ENCODE assay signal across 14 cellular contexts in the genomic region with DNA sequence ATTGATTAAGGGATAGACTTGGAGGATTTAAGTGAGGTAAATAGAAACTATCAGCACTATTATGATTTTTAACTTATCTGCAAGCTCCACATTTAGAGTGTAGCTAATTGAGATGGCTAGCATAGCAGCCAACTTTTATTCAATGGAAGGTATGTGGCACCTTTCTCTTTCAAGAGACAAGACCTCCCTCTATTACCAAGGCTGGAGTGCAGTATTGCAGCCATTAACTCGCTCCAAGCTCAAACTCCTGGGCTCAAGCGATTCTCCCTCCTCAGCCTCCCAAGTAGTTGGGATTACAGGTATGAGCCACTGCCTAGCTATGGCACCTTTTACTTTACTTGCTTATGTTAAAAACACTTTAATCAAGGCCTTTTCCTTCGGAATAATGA. TPM values are rescaled to one million over a fixed set of nuclear protein-coding genes. Genes with fewer than 3 reads are reported as not detected.
DNase-seq lines count a peak whose midpoint lies in the region; ATAC-seq, FAIRE-seq and TF ChIP-seq lines count a peak whose summit lies in the region.
"Had no signal": no experiment of that assay in that cellular context is flagged by ENCODE, and none has a peak within 500 bp of the region (broad histone marks: within the 10 kb centered on the region; RNA-seq: fewer than 3 reads in every experiment).

No MANE protein-coding gene starts in this region.

- intact Hi-C loops in activated CD4-positive, alpha-beta T cell treated with anti-CD3 and anti-CD28 coated beads, Interleukin-2, amount 10 ng/mL, durations not matched to agents 24 days and 14 days (cut with micrococcal nuclease) = loop anchor here (5.0 kb wide), 1 partner anchor 34 kb away; no protein-coding TSS in a partner anchor
- intact Hi-C loops in K562 (cut with micrococcal nuclease) = no loop called here

- DNase-seq in activated CD4-positive, alpha-beta T cell treated with anti-CD3 and anti-CD28 coated beads, Interleukin-2, amount 10 ng/mL, durations not matched to agents 7 days and 5 days = no peak
- no peak for DNase-seq in activated CD4-positive, alpha-beta T cell treated with anti-CD3 and anti-CD28 coated beads, Interleukin-2, amount 10 ng/mL, durations not matched to agents 24 days and 14 days
- DNase-seq in K562 (ENCODE audit: extremely low read depth in 1 of 4, low spot score in 3 of 4) (no peak), osteoblast (ENCODE audit: insufficient read length, low spot score, missing footprints) (no peak), HCEC 1CT (no peak), GM20000 (ENCODE audit: low spot score) (no peak)
- no peak for DNase-seq in stimulated activated naive B cell treated with anti-CD40 and anti-IgM and Interleukin-4, amounts not matched to agents 10 μg/mL and 1 μg/mL and 100 μg/mL, for 72 hours
- DNase-seq: NCI-H1694 treated with DMSO at 0.1 percent for 48 hours, retina, T-helper 2 cell, upper lobe of right lung had no signal

- POLR2A ChIA-PET in activated CD4-positive, alpha-beta T cell treated with anti-CD3 and anti-CD28 coated beads, Interleukin-2, amount 10 ng/mL, durations not matched to agents 7 days and 5 days (lab: Charles Lee) = no interaction called here
- POLR2A ChIA-PET in K562 (lab: Yijun Ruan, JAX) = interaction anchor here (0.6 to 2.5 kb wide), 3 partner anchors 8 to 54 kb away, joined by 3 to 9 read pairs (median 3); a partner anchor contains a TSS

- no peak for FAIRE-seq in K562 (lab: Jason Lieb, UNC)
- FAIRE-seq: G401.6 had no signal

- CTCF ChIA-PET in activated CD4-positive, alpha-beta T cell treated with anti-CD3 and anti-CD28 coated beads, Interleukin-2, amount 10 ng/mL, durations not matched to agents 7 days and 5 days (lab: Charles Lee) = interaction anchor here (1.0 to 1.3 kb wide), 2 partner anchors 25 to 48 kb away, joined by 3 read pairs; no protein-coding TSS in a partner anchor
- CTCF ChIA-PET in K562 (lab: Yijun Ruan, JAX; ENCODE audit: low intra/inter-chr PET ratio) = no interaction called here

- H3K36me3 ChIP-seq in HUES48 (ENCODE audit: control insufficient read depth, insufficient read depth, low read length) (peaks cover 38% of the 10 kb centered on the region), K562 (ENCODE audit: control insufficient read depth, insufficient read depth, low read length) (peaks cover 37% of the 10 kb centered on the region), osteoblast (ENCODE audit: insufficient read depth, low read length) (peaks cover 30% of the 10 kb centered on the region)

- TF ChIP-seq POLR2A in K562 (conservative IDR thresholded peaks at IDR 0.05) = peak; percentile 28; the same call in 1 of the 2 replicates

- H3K4me3 Mint-ChIP-seq in activated CD4-positive, alpha-beta T cell treated with anti-CD3 and anti-CD28 coated beads, Interleukin-2, amount 10 ng/mL, durations not matched to agents 7 days and 5 days = no peak overlapping the region
- no peak overlapping the region for H3K4me3 Mint-ChIP-seq in activated CD4-positive, alpha-beta T cell treated with anti-CD3 and anti-CD28 coated beads, Interleukin-2, amount 10 ng/mL, durations not matched to agents 24 days and 14 days
- H3K4me3 Mint-ChIP-seq in stimulated activated naive B cell treated with anti-CD40 and anti-IgM and Interleukin-4, amounts not matched to agents 10 μg/mL and 1 μg/mL and 100 μg/mL, for 72 hours = no peak overlapping the region
- H3K4me3 Mint-ChIP-seq: mesothelial cell of epicardium had no signal

- ATAC-seq in K562 = 0 out of 3 replicates have a peak, but pooled peaks have one; percentile 6
- ATAC-seq in stimulated activated naive B cell treated with anti-CD40 and anti-IgM and Interleukin-4, amounts not matched to agents 10 μg/mL and 1 μg/mL and 100 μg/mL, for 72 hours (replicated peaks) = no peak

- H3K9me3 Mint-ChIP-seq in activated CD4-positive, alpha-beta T cell treated with anti-CD3 and anti-CD28 coated beads, Interleukin-2, amount 10 ng/mL, durations not matched to agents 7 days and 5 days = no peaks in the 10 kb centered on the region
- H3K9me3 Mint-ChIP-seq in activated CD4-positive, alpha-beta T cell treated with anti-CD3 and anti-CD28 coated beads, Interleukin-2, amount 10 ng/mL, durations not matched to agents 24 days and 14 days = no peaks in the 10 kb centered on the region
- no peaks in the 10 kb centered on the region for H3K9me3 Mint-ChIP-seq in stimulated activated naive B cell treated with anti-CD40 and anti-IgM and Interleukin-4, amounts not matched to agents 10 μg/mL and 1 μg/mL and 100 μg/mL, for 72 hours
- H3K9me3 Mint-ChIP-seq: mesothelial cell of epicardium had no signal

- peaks cover 55% of the 10 kb centered on the region for H3K36me3 Mint-ChIP-seq in activated CD4-positive, alpha-beta T cell treated with anti-CD3 and anti-CD28 coated beads, Interleukin-2, amount 10 ng/mL, durations not matched to agents 7 days and 5 days (ENCODE audit: low read depth)
- peaks cover 48% of the 10 kb centered on the region for H3K36me3 Mint-ChIP-seq in activated CD4-positive, alpha-beta T cell treated with anti-CD3 and anti-CD28 coated beads, Interleukin-2, amount 10 ng/mL, durations not matched to agents 24 days and 14 days (ENCODE audit: low read depth)
- H3K36me3 Mint-ChIP-seq in stimulated activated naive B cell treated with anti-CD40 and anti-IgM and Interleukin-4, amounts not matched to agents 10 μg/mL and 1 μg/mL and 100 μg/mL, for 72 hours = peaks cover 30 to 44% of the 10 kb centered on the region in 2 donors

- peak overlapping the region; percentile 3 for H3K27ac Mint-ChIP-seq in activated CD4-positive, alpha-beta T cell treated with anti-CD3 and anti-CD28 coated beads, Interleukin-2, amount 10 ng/mL, durations not matched to agents 7 days and 5 days
- no peak overlapping the region for H3K27ac Mint-ChIP-seq in activated CD4-positive, alpha-beta T cell treated with anti-CD3 and anti-CD28 coated beads, Interleukin-2, amount 10 ng/mL, durations not matched to agents 24 days and 14 days
- H3K27ac Mint-ChIP-seq in stimulated activated naive B cell treated with anti-CD40 and anti-IgM and Interleukin-4, amounts not matched to agents 10 μg/mL and 1 μg/mL and 100 μg/mL, for 72 hours = no peak overlapping the region

- TF ChIP-seq RAD21 in K562 (CRISPR knock-in tag; conservative IDR thresholded peaks at IDR 0.05 in 1 of 2, IDR thresholded peaks at IDR 0.05 in 1 of 2) = no peak

- H3K27me3 ChIP-seq in HUES48 (ENCODE audit: control insufficient read depth, insufficient read depth, low read length) = no peaks in the 10 kb centered on the region
- H3K27me3 ChIP-seq in K562 (ENCODE audit: control insufficient read depth in 2 of 2, insufficient read depth in 2 of 2, low read length in 2 of 2) = no peaks in the 10 kb centered on the region
- no peaks in the 10 kb centered on the region for H3K27me3 ChIP-seq in osteoblast (ENCODE audit: insufficient read depth, low read length)
- H3K27me3 ChIP-seq: upper lobe of right lung had no signal

- TF ChIP-seq EP300 in K562 (IDR thresholded peaks at IDR 0.05; ENCODE audit: low read length) = no peak

- no peaks in the 10 kb centered on the region for H3K27me3 Mint-ChIP-seq in activated CD4-positive, alpha-beta T cell treated with anti-CD3 and anti-CD28 coated beads, Interleukin-2, amount 10 ng/mL, durations not matched to agents 7 days and 5 days
- H3K27me3 Mint-ChIP-seq in activated CD4-positive, alpha-beta T cell treated with anti-CD3 and anti-CD28 coated beads, Interleukin-2, amount 10 ng/mL, durations not matched to agents 24 days and 14 days = no peaks in the 10 kb centered on the region
- no peaks in the 10 kb centered on the region for H3K27me3 Mint-ChIP-seq in stimulated activated naive B cell treated with anti-CD40 and anti-IgM and Interleukin-4, amounts not matched to agents 10 μg/mL and 1 μg/mL and 100 μg/mL, for 72 hours

- TF ChIP-seq CTCF in K562 (IDR thresholded peaks at IDR 0.05 in 2 of 3, conservative IDR thresholded peaks at IDR 0.05 in 1 of 3; ENCODE audit: insufficient read depth in 2 of 3, low read depth in 1 of 3, low read length in 3 of 3) (no peak), osteoblast (IDR thresholded peaks at IDR 0.05; ENCODE audit: extremely low read depth, low read depth, low read length) (no peak), GM20000 (IDR thresholded peaks at IDR 0.05; ENCODE audit: extremely low read depth, missing control alignments) (no peak)

- H3K9ac ChIP-seq in HUES48 (ENCODE audit: low read depth, low read length) = no peak overlapping the region
- H3K9ac ChIP-seq in K562 (ENCODE audit: insufficient read depth in 1 of 2, low read depth in 2 of 2, low read length in 2 of 2) = no peak overlapping the region

- H4K20me1 ChIP-seq in K562 (replicated peaks; ENCODE audit: control insufficient read depth, insufficient read depth, low read length) (peaks cover 30% of the 10 kb centered on the region), osteoblast (ENCODE audit: insufficient read depth, low read length) (peaks cover 43% of the 10 kb centered on the region)

- H3K79me2 ChIP-seq in K562 (ENCODE audit: control insufficient read depth, insufficient read depth, low read length) = peaks cover 22% of the 10 kb centered on the region
- H3K79me2 ChIP-seq in osteoblast (ENCODE audit: insufficient read depth, low read length) = peaks cover 10% of the 10 kb centered on the region

- H3K27ac ChIP-seq in HUES48 (ENCODE audit: low read depth, low read length) (peak overlapping the region; percentile 16), K562 (ENCODE audit: extremely low read depth, low read depth, low read length) (no peak overlapping the region), osteoblast (ENCODE audit: low read depth, low read length) (peak overlapping the region; percentile 58)

- peaks cover 88% of the 10 kb centered on the region for H3K4me1 Mint-ChIP-seq in activated CD4-positive, alpha-beta T cell treated with anti-CD3 and anti-CD28 coated beads, Interleukin-2, amount 10 ng/mL, durations not matched to agents 7 days and 5 days
- peaks cover 74% of the 10 kb centered on the region for H3K4me1 Mint-ChIP-seq in activated CD4-positive, alpha-beta T cell treated with anti-CD3 and anti-CD28 coated beads, Interleukin-2, amount 10 ng/mL, durations not matched to agents 24 days and 14 days
- H3K4me1 Mint-ChIP-seq in stimulated activated naive B cell treated with anti-CD40 and anti-IgM and Interleukin-4, amounts not matched to agents 10 μg/mL and 1 μg/mL and 100 μg/mL, for 72 hours = peaks cover 39 to 76% of the 10 kb centered on the region in 2 donors

- H3K9me3 ChIP-seq in HUES48 (ENCODE audit: control insufficient read depth, insufficient read depth, low read length) = no peaks in the 10 kb centered on the region
- H3K9me3 ChIP-seq in K562 (replicated peaks; ENCODE audit: control insufficient read depth, insufficient read depth, low read depth, low read length) = no peaks in the 10 kb centered on the region
- H3K9me3 ChIP-seq in osteoblast (ENCODE audit: low read depth, low read length) = no peaks in the 10 kb centered on the region
- H3K9me3 ChIP-seq: upper lobe of right lung had no signal

- H3K4me1 ChIP-seq in HUES48 (ENCODE audit: control insufficient read depth, insufficient read depth, low read length) = peaks cover 3% of the 10 kb centered on the region; the same call in 1 of the 2 replicates
- H3K4me1 ChIP-seq in K562 (replicated peaks in 1 of 2; ENCODE audit: control insufficient read depth in 2 of 2, insufficient read depth in 2 of 2, low read length in 2 of 2) = peaks cover 13 to 18% of the 10 kb centered on the region in 2 experiments
- H3K4me1 ChIP-seq in osteoblast (ENCODE audit: insufficient read depth, low read length) = peaks cover 78% of the 10 kb centered on the region

- H2AFZ ChIP-seq in K562 (ENCODE audit: low read depth, low read length) = no peak overlapping the region
- H2AFZ ChIP-seq in osteoblast (ENCODE audit: low read length) = no peak overlapping the region

- WGBS in K562 (ENCODE audit: insufficient coverage, low coverage, missing lambda C conversion rate) = 43% methylated on average over 3 of the region's 3 CpGs

- BruUV-seq in K562 (replicated peaks; lab: Mats Ljungman, UMichigan) = no TSS peak

- no peak overlapping the region for H3K4me3 ChIP-seq in HUES48 (ENCODE audit: low read depth, low read length)
- H3K4me3 ChIP-seq in K562 = no peak overlapping the region
- H3K4me3 ChIP-seq in osteoblast (ENCODE audit: insufficient read depth, low read length) = no peak overlapping the region
- H3K4me3 ChIP-seq: upper lobe of right lung had no signal

- no peaks in the 10 kb centered on the region for H3K9me1 ChIP-seq in K562 (ENCODE audit: control insufficient read depth, insufficient read depth, low read length)

- in situ Hi-C loops in K562 (cut with MboI) = no loop called here

- H3K4me2 ChIP-seq in K562 (ENCODE audit: insufficient read depth, low read length) (no peak overlapping the region), osteoblast (ENCODE audit: insufficient read depth, low read length) (peak overlapping the region; percentile 8)

RNA-seq across cellular contexts. Expression of a gene that starts 8.2 kb away (rescaled TPM):
- total RNA-seq in activated CD4-positive, alpha-beta T cell treated with anti-CD3 and anti-CD28 coated beads, Interleukin-2, amount 10 ng/mL, durations not matched to agents 7 days and 5 days = 1,000 to 10,000 TPM; 4,825 to 5,097 TPM
- total RNA-seq in activated CD4-positive, alpha-beta T cell treated with anti-CD3 and anti-CD28 coated beads, Interleukin-2, amount 10 ng/mL, durations not matched to agents 24 days and 14 days = 2,188 and 2,224 TPM in 2 replicates
- 149 and 287 TPM in 2 replicates for total RNA-seq in K562 (2011; cell fraction: chromatin; rRNA removed; ENCODE audit: low replicate concordance)
- 162 and 165 TPM in 2 replicates for total RNA-seq in K562 (2011; cell fraction: nucleolus; rRNA removed)
- 289 and 732 TPM in 2 replicates for total RNA-seq in K562 (2011; cell fraction: nucleoplasm; rRNA removed)
- 658 and 687 TPM in 2 replicates for total RNA-seq in K562 (2014; rRNA removed)
- total RNA-seq in K562 (2014; rRNA removed; fragmentation: Illumina TruSeq; extraction: Trizol) = 1,890 and 2,065 TPM in 2 replicates
- 1,896 and 1,906 TPM in 2 replicates for total RNA-seq in K562 (2015; rRNA removed; fragmentation: Illumina TruSeq; extraction: Trizol)
- total RNA-seq in K562 (2021) = 1,201 and 1,281 TPM in 2 replicates
- 2,188 and 2,403 TPM in 2 replicates for polyA plus RNA-seq in K562 (2011; rRNA removed)
- polyA plus RNA-seq in K562 (2011; cell fraction: cytosol; rRNA removed) = 605 and 1,162 TPM in 2 replicates
- polyA plus RNA-seq in K562 (2011; cell fraction: nucleus; rRNA removed) = 271 and 513 TPM in 2 replicates
- polyA plus RNA-seq in K562 (2012) = 2,006 and 3,546 TPM in 2 replicates
- 2,213 and 2,508 TPM in 2 replicates for polyA plus RNA-seq in K562 (2014; fragmentation: Illumina TruSeq; extraction: Trizol)
- 100 to 1,000 TPM; 602 to 615 TPM for polyA plus RNA-seq in K562 (2014; fragmentation: Nextera tagmentation; extraction: Ambion mirVana)
- polyA plus RNA-seq in K562 (2014; rRNA removed) = 1,757 and 1,784 TPM in 2 replicates
- 1,164 and 1,375 TPM in 2 replicates for polyA minus RNA-seq in K562 (2011; rRNA and poly(A)+ RNA removed)
- polyA minus RNA-seq in K562 (2011; cell fraction: cytosol; rRNA and poly(A)+ RNA removed) = 434 and 456 TPM in 2 replicates
- 125 and 222 TPM in 2 replicates for polyA minus RNA-seq in K562 (2011; cell fraction: nucleus; rRNA and poly(A)+ RNA removed)
- 2,232 and 2,713 TPM in 2 replicates for total RNA-seq in osteoblast
